In the genomic region with DNA sequence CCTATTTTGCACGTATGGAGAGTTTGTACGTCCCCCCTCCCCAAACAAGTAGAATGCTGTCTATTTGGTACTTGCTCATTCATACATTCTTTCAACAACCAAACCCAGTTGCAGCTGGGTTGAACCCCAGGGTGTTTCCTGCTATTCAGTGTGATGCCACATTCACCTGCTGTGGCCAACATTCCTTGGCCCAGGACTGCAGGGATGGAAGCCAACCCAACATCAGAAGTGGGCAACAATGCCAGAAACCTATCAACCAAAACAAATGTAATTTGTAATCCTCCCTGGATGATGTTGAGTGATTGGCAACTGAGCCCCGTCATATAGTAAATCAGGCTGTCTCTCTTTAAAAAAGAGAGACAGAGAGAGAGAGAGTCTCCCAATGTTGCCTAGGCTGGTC, we compare ENCODE assay signal across 11 cellular contexts. TPM values are rescaled to one million over a fixed set of nuclear protein-coding genes. Genes with fewer than 3 reads are reported as not detected.
DNase-seq lines count a peak whose midpoint lies in the region; ATAC-seq and TF ChIP-seq lines count a peak whose summit lies in the region.
"Had no signal": no experiment of that assay in that cellular context is flagged by ENCODE, and none has a peak within 500 bp of the region (broad histone marks: within the 10 kb centered on the region; RNA-seq: fewer than 3 reads in every experiment).

No MANE protein-coding gene starts in this region.

- H3K4me3 Mint-ChIP-seq in activated CD8-positive, alpha-beta memory T cell treated with anti-CD3 and anti-CD28 coated beads, Interleukin-2, amount 10 ng/mL, durations not matched to agents 7 days and 5 days, result no peak overlapping the region
- no peak overlapping the region for H3K4me3 Mint-ChIP-seq in activated B cell treated with CpG ODN at 0.5 μM for 24 hours
- H3K4me3 Mint-ChIP-seq: neural progenitor cell had no signal

- H3K27ac ChIP-seq in thoracic aorta (peak overlapping the region; percentile 79 to 88), foreskin keratinocyte (no peak overlapping the region)
- H3K27ac ChIP-seq: colonic mucosa, neural progenitor cell had no signal

- H3K4me1 ChIP-seq in thoracic aorta (ENCODE audit: control insufficient read depth in 1 of 2, low read depth in 2 of 2) (peaks cover 45 to 72% of the 10 kb centered on the region in 2 donors), foreskin keratinocyte (peaks cover 88% of the 10 kb centered on the region)
- H3K4me1 ChIP-seq: colonic mucosa, neural progenitor cell had no signal

- TF ChIP-seq CTCF in activated B cell treated with CpG ODN at 0.5 μM for 24 hours (IDR thresholded peaks at IDR 0.05), result no peak
- no peak for TF ChIP-seq CTCF in fibroblast of pulmonary artery (IDR thresholded peaks at IDR 0.05; ENCODE audit: low read length, missing control alignments)
- TF ChIP-seq CTCF in thoracic aorta (IDR thresholded peaks at IDR 0.05), result no peak
- no peak for TF ChIP-seq CTCF in foreskin keratinocyte (conservative IDR thresholded peaks at IDR 0.05)

- H3K4me1 Mint-ChIP-seq in activated CD8-positive, alpha-beta memory T cell treated with anti-CD3 and anti-CD28 coated beads, Interleukin-2, amount 10 ng/mL, durations not matched to agents 7 days and 5 days, result peaks cover 89% of the 10 kb centered on the region
- H3K4me1 Mint-ChIP-seq in activated B cell treated with CpG ODN at 0.5 μM for 24 hours, result peaks cover 93% of the 10 kb centered on the region

- ATAC-seq in activated CD8-positive, alpha-beta memory T cell treated with anti-CD3 and anti-CD28 coated beads, Interleukin-2, amount 10 ng/mL, durations not matched to agents 7 days and 5 days, result no peak
- ATAC-seq in activated B cell treated with CpG ODN at 0.5 μM for 24 hours (ENCODE audit: low read depth), result no peak
- no peak for ATAC-seq in thoracic aorta (ENCODE audit: insufficient number of reproducible peaks, low FRiP score, low read depth)
- no peak for ATAC-seq in GM21528 (IDR thresholded peaks at IDR 0.05; ENCODE audit: low FRiP score, unreplicated experiment)
- ATAC-seq in foreskin keratinocyte, result no peak

- H3K27ac Mint-ChIP-seq in activated CD8-positive, alpha-beta memory T cell treated with anti-CD3 and anti-CD28 coated beads, Interleukin-2, amount 10 ng/mL, durations not matched to agents 7 days and 5 days, result peak overlapping the region; percentile 56
- peak overlapping the region; percentile 76 for H3K27ac Mint-ChIP-seq in activated B cell treated with CpG ODN at 0.5 μM for 24 hours
- H3K27ac Mint-ChIP-seq: neural progenitor cell had no signal

- no peaks in the 10 kb centered on the region for H3K36me3 ChIP-seq in thoracic aorta
- H3K36me3 ChIP-seq: colonic mucosa, neural progenitor cell had no signal

- H3K36me3 Mint-ChIP-seq in activated CD8-positive, alpha-beta memory T cell treated with anti-CD3 and anti-CD28 coated beads, Interleukin-2, amount 10 ng/mL, durations not matched to agents 7 days and 5 days, result peaks cover 24% of the 10 kb centered on the region
- no peaks in the 10 kb centered on the region for H3K36me3 Mint-ChIP-seq in activated B cell treated with CpG ODN at 0.5 μM for 24 hours (ENCODE audit: low read depth)
- H3K36me3 Mint-ChIP-seq: neural progenitor cell had no signal

- DNase-seq in activated CD8-positive, alpha-beta memory T cell treated with anti-CD3 and anti-CD28 coated beads, Interleukin-2, amount 10 ng/mL, durations not matched to agents 7 days and 5 days, result no peak
- DNase-seq in activated CD8-positive, alpha-beta memory T cell treated with anti-CD3 and anti-CD28 coated beads, Interleukin-2, amount 50 U/mL, for 48 hours, result no peak
- DNase-seq in activated B cell treated with CpG ODN at 0.5 μM for 24 hours (no peak), fibroblast of pulmonary artery (ENCODE audit: low read depth) (peak; percentile 45), thoracic aorta (ENCODE audit: low spot score) (no peak), iPS-NIHi7 (ENCODE audit: extremely low spot score) (no peak), foreskin keratinocyte (no peak)
- DNase-seq: colonic mucosa, NCI-H2171 had no signal

- POLR2A ChIA-PET in activated B cell treated with CpG ODN at 0.5 μM for 24 hours (lab: Charles Lee), result interaction anchor here (3.5 kb wide), 1 partner anchor 9 kb away, joined by 17 read pairs; a partner anchor contains a TSS

- intact Hi-C loops in activated B cell treated with CpG ODN at 0.5 μM for 24 hours (cut with micrococcal nuclease), result no loop called here

- H3K9me3 ChIP-seq in thoracic aorta, result no peaks in the 10 kb centered on the region
- H3K9me3 ChIP-seq: colonic mucosa had no signal

- CTCF ChIA-PET in activated CD8-positive, alpha-beta memory T cell treated with anti-CD3 and anti-CD28 coated beads, Interleukin-2, amount 10 ng/mL, durations not matched to agents 7 days and 5 days (lab: Charles Lee), result interaction anchor here (1.0 to 10.1 kb wide), 3 partner anchors 8 to 87 kb away, joined by 3 to 59 read pairs (median 54); a partner anchor contains a TSS
- CTCF ChIA-PET in activated B cell treated with CpG ODN at 0.5 μM for 24 hours (lab: Charles Lee), result interaction anchor here (6.3 kb wide), 1 partner anchor 24 kb away, joined by 23 read pairs; no protein-coding TSS in a partner anchor

- H3K27me3 ChIP-seq in thoracic aorta (replicated peaks; ENCODE audit: insufficient read depth) (no peaks in the 10 kb centered on the region), foreskin keratinocyte (no peaks in the 10 kb centered on the region)
- H3K27me3 ChIP-seq: colonic mucosa had no signal

- peaks cover 2% of the 10 kb centered on the region for H3K27me3 Mint-ChIP-seq in activated CD8-positive, alpha-beta memory T cell treated with anti-CD3 and anti-CD28 coated beads, Interleukin-2, amount 10 ng/mL, durations not matched to agents 7 days and 5 days
- H3K27me3 Mint-ChIP-seq in activated B cell treated with CpG ODN at 0.5 μM for 24 hours, result peaks cover 2% of the 10 kb centered on the region

- H3K9me3 Mint-ChIP-seq in activated CD8-positive, alpha-beta memory T cell treated with anti-CD3 and anti-CD28 coated beads, Interleukin-2, amount 10 ng/mL, durations not matched to agents 7 days and 5 days (ENCODE audit: low read depth), result no peaks in the 10 kb centered on the region
- H3K9me3 Mint-ChIP-seq in activated B cell treated with CpG ODN at 0.5 μM for 24 hours, result no peaks in the 10 kb centered on the region
- H3K9me3 Mint-ChIP-seq: neural progenitor cell had no signal

- H3K4me3 ChIP-seq in fibroblast of pulmonary artery (replicated peaks; ENCODE audit: low read depth, low read length) (no peak overlapping the region), thoracic aorta (peak overlapping the region; percentile 20)
- H3K4me3 ChIP-seq: colonic mucosa, neural progenitor cell had no signal

RNA-seq across cellular contexts. Expression of a gene that starts 8.9 kb away (rescaled TPM):
- total RNA-seq in activated CD8-positive, alpha-beta memory T cell treated with anti-CD3 and anti-CD28 coated beads, Interleukin-2, amount 10 ng/mL, durations not matched to agents 7 days and 5 days, result 10 to 100 TPM; 17.3 to 24.1 TPM
- 5.8 and 6.6 TPM in 2 replicates for total RNA-seq in activated B cell treated with CpG ODN at 0.5 μM for 24 hours
- total RNA-seq in thoracic aorta, result 10 to 100 TPM; 47.4 to 57.4 TPM
- total RNA-seq in foreskin keratinocyte, result 297 and 365 TPM in 2 replicates
- polyA plus RNA-seq in foreskin keratinocyte, result 140 and 147 TPM in 2 replicates
